14 cellular contexts compared by ENCODE assay signal in genomic region chr20:58675146-58675584, GRCh38. TPM values are rescaled to one million over a fixed set of nuclear protein-coding genes. Genes with fewer than 3 reads are reported as not detected.
DNase-seq lines count a peak whose midpoint lies in the region; ATAC-seq, FAIRE-seq and TF ChIP-seq lines count a peak whose summit lies in the region.
"Had no signal": no experiment of that assay in that cellular context is flagged by ENCODE, and none has a peak within 500 bp of the region (broad histone marks: within the 10 kb centered on the region; RNA-seq: fewer than 3 reads in every experiment).

No MANE protein-coding gene starts in this region.

- H2BK12ac ChIP-seq in H1 (ENCODE audit: low read depth, low read length): peak overlapping the region; percentile 2; the same call in 1 of the 2 replicates

- no peak overlapping the region for H3K23ac ChIP-seq in H1 (ENCODE audit: insufficient read length)

- TF ChIP-seq CTCF in GM23338 (conservative IDR thresholded peaks at IDR 0.05; ENCODE audit: low read depth in 2 of 2): peak in 1 of 2 experiments; percentile 11; a peak in 1 of 4 replicates
- peak in 1 of 3 experiments; percentile 5; a peak in 1 of 4 replicates for TF ChIP-seq CTCF in H1 (IDR thresholded peaks at IDR 0.05; ENCODE audit: control extremely low read depth in 1 of 3, insufficient read depth in 1 of 3, low read depth in 1 of 3, low read length in 3 of 3)
- TF ChIP-seq CTCF in osteocyte (IDR thresholded peaks at IDR 0.05): no peak
- TF ChIP-seq CTCF in Calu3 (IDR thresholded peaks at IDR 0.05; ENCODE audit: unreplicated experiment): no peak

- H4K5ac ChIP-seq in H1 (ENCODE audit: insufficient read length, low read depth, low read length): no peak overlapping the region

- ATAC-seq in GM23338: peak; percentile 37
- no peak for ATAC-seq in HG02759 (IDR thresholded peaks at IDR 0.05; ENCODE audit: unreplicated experiment)

- no peaks in the 10 kb centered on the region; the same call in none of the 2 replicates for H3K79me1 ChIP-seq in H1 (ENCODE audit: low read depth, low read length)

- H3K18ac ChIP-seq in H1 (ENCODE audit: extremely low read depth, low read length): no peak overlapping the region

- no peak for TF ChIP-seq EP300 in H1 (IDR thresholded peaks at IDR 0.05; ENCODE audit: borderline replicate concordance in 1 of 2, low read depth in 2 of 2, low read length in 2 of 2)

- H3K27ac ChIP-seq in GM23338 (ENCODE audit: low read depth) (0 out of 2 replicates have a peak overlapping the region, but pooled peaks have one; percentile 64), HUES64 (ENCODE audit: low read depth, low read length) (0 out of 2 replicates have a peak overlapping the region, but pooled peaks have one; percentile 13), H1 (ENCODE audit: low read depth, low read length) (no peak overlapping the region)
- H3K27ac ChIP-seq: BLaER1 treated with 17β-estradiol and CSF1 and Interleukin-3, amounts not matched to agents 10 nM and 100 nM had no signal

- intact Hi-C loops in Calu3 (cut with micrococcal nuclease; ENCODE audit: unreplicated experiment): no loop called here

- peak overlapping the region; percentile 29 for H4K91ac ChIP-seq in H1 (replicated peaks; ENCODE audit: insufficient read length, low read length)

- H2BK15ac ChIP-seq in H1 (ENCODE audit: low read length): no peak overlapping the region

- peaks cover 75% of the 10 kb centered on the region for H3K36me3 Mint-ChIP-seq in GM23338 (ENCODE audit: low read depth)
- H3K36me3 Mint-ChIP-seq in osteocyte (ENCODE audit: unreplicated experiment): peaks cover 51% of the 10 kb centered on the region
- peaks cover 49% of the 10 kb centered on the region for H3K36me3 Mint-ChIP-seq in Calu3 (ENCODE audit: insufficient read depth, unreplicated experiment)

- DNase-seq in GM23338 (ENCODE audit: low spot score): peak; percentile 37
- no peak for DNase-seq in H1 (ENCODE audit: low read depth in 1 of 2, low spot score in 2 of 2)
- peak; percentile 81 for DNase-seq in osteocyte (ENCODE audit: extremely low spot score, unreplicated experiment)
- DNase-seq in EL: no peak
- no peak for DNase-seq in Calu3
- DNase-seq: 8988T; CD4-positive, CD25-positive, alpha-beta regulatory T cell; DMS 273 treated with DMSO at 0.1 percent for 48 hours had no signal

- BruUV-seq in Calu3 (replicated peaks; lab: Mats Ljungman, UMichigan): no TSS peak

- no peak for FAIRE-seq in H1 (lab: Jason Lieb, UNC)
- FAIRE-seq: GM12891, GM19239, H54 had no signal

- H2BK20ac ChIP-seq in H1 (ENCODE audit: low read length): no peak overlapping the region

- no peaks in the 10 kb centered on the region for H3K9me3 ChIP-seq in HUES64 (ENCODE audit: insufficient read depth, low read depth, low read length)
- no peaks in the 10 kb centered on the region for H3K9me3 ChIP-seq in H1 (ENCODE audit: insufficient read depth in 2 of 2, low read depth in 1 of 2, low read length in 1 of 2)
- H3K9me3 ChIP-seq: BLaER1 treated with 17β-estradiol and CSF1 and Interleukin-3, amounts not matched to agents 10 nM and 100 nM had no signal

- H4K8ac ChIP-seq in H1 (ENCODE audit: extremely low read depth, insufficient read depth, low read length): no peak overlapping the region; the same call in 1 of the 2 replicates

- 0 out of 2 replicates have a peak overlapping the region, but pooled peaks have one; percentile 47 for H2BK5ac ChIP-seq in H1 (ENCODE audit: low read depth, low read length)

- peaks cover 6% of the 10 kb centered on the region; the same call in 1 of the 2 replicates for H3F3A ChIP-seq in GM23338 (replicated peaks; ENCODE audit: low read depth)

- no peak overlapping the region for H3K4ac ChIP-seq in H1 (replicated peaks; ENCODE audit: insufficient read length, low read depth, low read length)

- POLR2A ChIA-PET in H1 (lab: Charles Lee; ENCODE audit: partially characterized antibody): interaction anchor here (1.3 to 15.3 kb wide), 4 partner anchors 9 to 36 kb away, joined by 3 to 242 read pairs (median 16); partner anchors contain the start of genes NPEPL1 and STX16

- peaks cover 17% of the 10 kb centered on the region for H3K4me1 ChIP-seq in GM23338 (ENCODE audit: insufficient read depth)
- H3K4me1 ChIP-seq in HUES64 (ENCODE audit: insufficient read depth, low read length): peaks cover 25% of the 10 kb centered on the region
- peaks cover 9 to 17% (median 13%) of the 10 kb centered on the region in 4 experiments for H3K4me1 ChIP-seq in H1 (replicated peaks in 1 of 4; ENCODE audit: control insufficient read depth in 3 of 4, insufficient read depth in 4 of 4, low read length in 3 of 4)
- H3K4me1 ChIP-seq: BLaER1 treated with 17β-estradiol and CSF1 and Interleukin-3, amounts not matched to agents 10 nM and 100 nM had no signal

- no peaks in the 10 kb centered on the region for H3K9me3 Mint-ChIP-seq in GM23338
- no peaks in the 10 kb centered on the region for H3K9me3 Mint-ChIP-seq in osteocyte (ENCODE audit: unreplicated experiment)
- no peaks in the 10 kb centered on the region for H3K9me3 Mint-ChIP-seq in Calu3 (ENCODE audit: low read depth, unreplicated experiment)
- H3K9me3 Mint-ChIP-seq: CD4-positive, CD25-positive, alpha-beta regulatory T cell had no signal

- 92% methylated on average over 18 of the region's 18 CpGs for WGBS in HUES64
- 82% methylated on average over 13 of the region's 18 CpGs; no CpG with 5 or more reads in 1 of the 2 experiments for WGBS in H1 (ENCODE audit: extremely low coverage in 1 of 2, insufficient coverage in 1 of 2, insufficient read length in 1 of 2, insufficient replicate concordance in 2 of 2, low coverage in 1 of 2, low lambda C conversion rate in 2 of 2, missing lambda C conversion rate in 1 of 2), 2 experiments

- TF ChIP-seq RAD21 in H1 (IDR thresholded peaks at IDR 0.05 in 1 of 2, conservative IDR thresholded peaks at IDR 0.05 in 1 of 2; ENCODE audit: low read depth in 2 of 2, low read length in 2 of 2): peak in 1 of 2 experiments; percentile 0; a peak in 1 of 4 replicates

- no peak overlapping the region for H2BK120ac ChIP-seq in H1 (replicated peaks; ENCODE audit: low read depth, low read length)

- H3K9ac ChIP-seq in HUES64 (ENCODE audit: low read depth, low read length) (no peak overlapping the region), H1 (replicated peaks in 1 of 4; ENCODE audit: extremely low read depth in 1 of 4, low read depth in 3 of 4, low read length in 3 of 4) (no peak overlapping the region)
- H3K9ac ChIP-seq: BLaER1 treated with 17β-estradiol and CSF1 and Interleukin-3, amounts not matched to agents 10 nM and 100 nM had no signal

- H3K56ac ChIP-seq in H1 (replicated peaks; ENCODE audit: insufficient read length, low read depth, low read length): no peak overlapping the region

- H3K4me2 ChIP-seq in GM23338 (no peak overlapping the region), H1 (ENCODE audit: insufficient read depth in 1 of 2, low read depth in 2 of 2, low read length in 2 of 2) (no peak overlapping the region)
- H3K4me2 ChIP-seq: BLaER1 treated with 17β-estradiol and CSF1 and Interleukin-3, amounts not matched to agents 10 nM and 100 nM had no signal

- H2AFZ ChIP-seq in GM23338 (no peak overlapping the region), H1 (ENCODE audit: low read length) (no peak overlapping the region)

- H3K4me3 Mint-ChIP-seq in GM23338: no peak overlapping the region
- no peak overlapping the region for H3K4me3 Mint-ChIP-seq in osteocyte (ENCODE audit: unreplicated experiment)
- H3K4me3 Mint-ChIP-seq in Calu3 (ENCODE audit: low read depth, unreplicated experiment): no peak overlapping the region
- H3K4me3 Mint-ChIP-seq: CD4-positive, CD25-positive, alpha-beta regulatory T cell had no signal

- peak overlapping the region; percentile 61; the same call in 1 of the 2 replicates for H2AK5ac ChIP-seq in H1 (ENCODE audit: low read depth, low read length)

- CTCF ChIA-PET in H1 (lab: Charles Lee; ENCODE audit: partially characterized antibody) (interaction anchor here (0.8 to 2.1 kb wide), 2 partner anchors 29 to 194 kb away, joined by 3 to 6 read pairs; no protein-coding TSS in a partner anchor), Calu3 (lab: Charles Lee) (interaction anchor here (1.3 kb wide), 1 partner anchor 16 kb away, joined by 3 read pairs; no protein-coding TSS in a partner anchor)

- H4K20me1 ChIP-seq in GM23338 (replicated peaks; ENCODE audit: insufficient read depth) (no peaks in the 10 kb centered on the region), H1 (replicated peaks in 1 of 2; ENCODE audit: control insufficient read depth in 1 of 2, insufficient read depth in 2 of 2, low read length in 2 of 2) (no peaks in the 10 kb centered on the region)

- peaks cover 20% of the 10 kb centered on the region for H3K36me3 ChIP-seq in GM23338 (ENCODE audit: insufficient read depth)
- H3K36me3 ChIP-seq in HUES64 (ENCODE audit: insufficient read depth, low read length): peaks cover 79% of the 10 kb centered on the region
- H3K36me3 ChIP-seq in H1 (ENCODE audit: control insufficient read depth in 2 of 4, insufficient read depth in 4 of 4, low read length in 3 of 4): peaks cover 18 to 77% (median 35%) of the 10 kb centered on the region in 4 experiments

- H3K9me2 ChIP-seq in GM23338 (ENCODE audit: insufficient read depth): no peaks in the 10 kb centered on the region

- H3K23me2 ChIP-seq in H1 (ENCODE audit: low read depth, low read length): 0 out of 2 replicates have a peak, but pooled peaks cover 2% of the 10 kb centered on the region

- H3K4me1 Mint-ChIP-seq in GM23338 (peaks cover 60% of the 10 kb centered on the region), osteocyte (ENCODE audit: unreplicated experiment) (no peaks in the 10 kb centered on the region), Calu3 (ENCODE audit: low read depth, unreplicated experiment) (no peaks in the 10 kb centered on the region)

- H3K27me3 Mint-ChIP-seq in GM23338 (ENCODE audit: insufficient read depth, low read depth, poor library complexity) (no peaks in the 10 kb centered on the region), osteocyte (ENCODE audit: unreplicated experiment) (no peaks in the 10 kb centered on the region), Calu3 (ENCODE audit: unreplicated experiment) (no peaks in the 10 kb centered on the region)
- H3K27me3 Mint-ChIP-seq: CD4-positive, CD25-positive, alpha-beta regulatory T cell had no signal

- H3K27ac Mint-ChIP-seq in GM23338: peak overlapping the region; percentile 88
- H3K27ac Mint-ChIP-seq in osteocyte (ENCODE audit: unreplicated experiment): no peak overlapping the region
- H3K27ac Mint-ChIP-seq in Calu3 (ENCODE audit: unreplicated experiment): no peak overlapping the region

- no peak for TF ChIP-seq POLR2A in H1 (IDR thresholded peaks at IDR 0.05; ENCODE audit: control extremely low read depth in 1 of 2, low read depth in 2 of 2, low read length in 2 of 2)

- no peak overlapping the region for H3K14ac ChIP-seq in H1 (ENCODE audit: insufficient read length)

- H3K27me3 ChIP-seq in GM23338 (ENCODE audit: insufficient read depth) (no peaks in the 10 kb centered on the region), HUES64 (ENCODE audit: insufficient read depth, low read length) (no peaks in the 10 kb centered on the region), H1 (replicated peaks in 1 of 4; ENCODE audit: control insufficient read depth in 3 of 4, extremely low read depth in 1 of 4, insufficient read depth in 3 of 4, low read length in 3 of 4) (no peaks in the 10 kb centered on the region)
- H3K27me3 ChIP-seq: BLaER1 treated with 17β-estradiol and CSF1 and Interleukin-3, amounts not matched to agents 10 nM and 100 nM had no signal

- H3K79me2 ChIP-seq in GM23338 (replicated peaks; ENCODE audit: insufficient read depth): peaks cover 18% of the 10 kb centered on the region; the same call in 1 of the 2 replicates
- peaks cover 0 to 6% of the 10 kb centered on the region in 2 experiments; a peak in 2 of 4 replicates for H3K79me2 ChIP-seq in H1 (ENCODE audit: control insufficient read depth in 1 of 2, insufficient read depth in 2 of 2, low read length in 2 of 2)

- H3K4me3 ChIP-seq in GM23338: no peak overlapping the region
- H3K4me3 ChIP-seq in HUES64 (ENCODE audit: low read length): no peak overlapping the region
- H3K4me3 ChIP-seq in H1 (ENCODE audit: extremely low read depth in 1 of 4, insufficient read depth in 2 of 4, low read depth in 3 of 4, low read length in 4 of 4): no peak overlapping the region
- H3K4me3 ChIP-seq: BLaER1 treated with 17β-estradiol and CSF1 and Interleukin-3, amounts not matched to agents 10 nM and 100 nM had no signal

RNA-seq across cellular contexts. Expression of gene NPEPL1, which starts 17.4 kb away (rescaled TPM):
- total RNA-seq in GM23338 (2014; rRNA removed; shearing (Covaris generic)): 24.1 and 30.0 TPM in 2 replicates
- polyA plus RNA-seq in GM23338 (2016; fragmentation: Nextera tagmentation; extraction: Ambion mirVana) (17.8 and 23.5 TPM in 2 replicates), H1 (2011; rRNA removed) (12.4 and 26.3 TPM in 2 replicates)
- polyA plus RNA-seq in HUES64 (2013, experiment 1 of 2): 16.4 TPM
- 17.1 TPM for polyA plus RNA-seq in HUES64 (2013, experiment 2 of 2)
- total RNA-seq in H1 (2021; fragmentation: NEBNext Ultra II Directional; extraction: Animal tissue kit (Norgen Biotek cat#: 25700)): 26.7 and 26.8 TPM in 2 replicates
- polyA plus RNA-seq in H1 (2011; cell fraction: cytosol; rRNA removed): 20.2 TPM
- polyA plus RNA-seq in H1 (2011; cell fraction: nucleus; rRNA removed): 166 TPM
- polyA plus RNA-seq in H1 (2012, experiment 1 of 2): 30.4 to 43.7 TPM (median 40.6 TPM) in 4 replicates
- polyA plus RNA-seq in H1 (2012, experiment 2 of 2): 20.7 TPM
- 16.9 TPM for polyA plus RNA-seq in H1 (2013, experiment 1 of 2)
- 14.3 TPM for polyA plus RNA-seq in H1 (2013, experiment 2 of 2)
- polyA minus RNA-seq in H1 (2011; rRNA and poly(A)+ RNA removed): 7.0 and 9.4 TPM in 2 replicates
- polyA minus RNA-seq in H1 (2011; cell fraction: cytosol; rRNA and poly(A)+ RNA removed): 9.7 TPM
- 37.9 TPM for polyA minus RNA-seq in H1 (2011; cell fraction: nucleus; rRNA and poly(A)+ RNA removed)
- total RNA-seq in osteocyte (13.1 and 13.6 TPM in 2 replicates), Calu3 (2022) (18.1 and 21.4 TPM in 2 replicates)

RNA-seq across cellular contexts. Expression of gene STX16, which starts 24.1 kb away (rescaled TPM):
- total RNA-seq in GM23338 (2014; rRNA removed; shearing (Covaris generic)): 66.5 and 70.5 TPM in 2 replicates
- polyA plus RNA-seq in GM23338 (2016; fragmentation: Nextera tagmentation; extraction: Ambion mirVana): 27.7 and 31.2 TPM in 2 replicates
- polyA plus RNA-seq in HUES64 (2013, experiment 1 of 2): 29.9 TPM
- polyA plus RNA-seq in HUES64 (2013, experiment 2 of 2): 40.6 TPM
- 61.6 and 64.4 TPM in 2 replicates for total RNA-seq in H1 (2021; fragmentation: NEBNext Ultra II Directional; extraction: Animal tissue kit (Norgen Biotek cat#: 25700))
- 45.2 and 45.3 TPM in 2 replicates for polyA plus RNA-seq in H1 (2011; rRNA removed)
- 87.2 TPM for polyA plus RNA-seq in H1 (2011; cell fraction: cytosol; rRNA removed)
- 65.1 TPM for polyA plus RNA-seq in H1 (2011; cell fraction: nucleus; rRNA removed)
- polyA plus RNA-seq in H1 (2012, experiment 1 of 2): 67.7 to 88.0 TPM (median 78.0 TPM) in 4 replicates
- 9.0 TPM for polyA plus RNA-seq in H1 (2012, experiment 2 of 2)
- 60.8 TPM for polyA plus RNA-seq in H1 (2013, experiment 1 of 2)
- 50.5 TPM for polyA plus RNA-seq in H1 (2013, experiment 2 of 2)
- polyA minus RNA-seq in H1 (2011; rRNA and poly(A)+ RNA removed): 45.0 and 48.5 TPM in 2 replicates
- polyA minus RNA-seq in H1 (2011; cell fraction: cytosol; rRNA and poly(A)+ RNA removed): 32.7 TPM
- 46.7 TPM for polyA minus RNA-seq in H1 (2011; cell fraction: nucleus; rRNA and poly(A)+ RNA removed)
- 66.9 and 67.0 TPM in 2 replicates for total RNA-seq in osteocyte
- total RNA-seq in Calu3 (2022): 86.0 and 99.7 TPM in 2 replicates

Comparison
In these comparisons a context has a peak if more than half of its experiments do, and no peak if none do; other contexts are left out.
1. DNase-seq: peak in GM23338 (single experiment) and osteocyte (single experiment); none in H1 (0 of 2), EL (single experiment) and Calu3 (single experiment).